19 cellular contexts compared by ENCODE assay signal in genomic region chr1:4062560-4062959, GRCh38.
A peak's percentile ranks its signal among the peaks of the same experiment; 100 is the strongest.
DNase-seq lines count a peak whose midpoint lies in the region; ATAC-seq, FAIRE-seq and TF ChIP-seq lines count a peak whose summit lies in the region.
"Had no signal": no experiment of that assay in that cellular context is flagged by ENCODE, and none has a peak within 500 bp of the region (broad histone marks: within the 10 kb centered on the region; RNA-seq: fewer than 3 reads in every experiment).

No MANE protein-coding gene starts in this region.

- H2BK12ac ChIP-seq in H1 (ENCODE audit: low read depth, low read length), result 0 out of 2 replicates have a peak overlapping the region, but pooled peaks have one; percentile 14

- no peaks in the 10 kb centered on the region for H3K4me1 Mint-ChIP-seq in natural killer cell treated with Interleukin-12 subunit alpha and Interleukin-12 subunit beta and Interleukin-15 and Interleukin-18, amount 100 ng/mL, for 72 hours (ENCODE audit: low read depth in 2 of 2)
- H3K4me1 Mint-ChIP-seq in natural killer cell, result no peaks in the 10 kb centered on the region
- H3K4me1 Mint-ChIP-seq in stimulated activated memory B cell treated with anti-CD40 and anti-IgM and Interleukin-4, amounts not matched to agents 10 μg/mL and 1 μg/mL and 100 μg/mL, for 72 hours, result no peaks in the 10 kb centered on the region
- H3K4me1 Mint-ChIP-seq: B cell; CD14-positive monocyte; CD4-positive, alpha-beta memory T cell; H9; IgD-negative memory B cell had no signal

- no peaks in the 10 kb centered on the region for H3K9me3 Mint-ChIP-seq in natural killer cell treated with Interleukin-12 subunit alpha and Interleukin-12 subunit beta and Interleukin-15 and Interleukin-18, amount 100 ng/mL, for 72 hours
- H3K9me3 Mint-ChIP-seq in natural killer cell, result no peaks in the 10 kb centered on the region
- no peaks in the 10 kb centered on the region for H3K9me3 Mint-ChIP-seq in stimulated activated memory B cell treated with anti-CD40 and anti-IgM and Interleukin-4, amounts not matched to agents 10 μg/mL and 1 μg/mL and 100 μg/mL, for 72 hours
- H3K9me3 Mint-ChIP-seq: CD4-positive, alpha-beta memory T cell; H9; IgD-negative memory B cell had no signal

- no peak overlapping the region for H3K4me2 ChIP-seq in H1 (ENCODE audit: insufficient read depth in 1 of 2, low read depth in 2 of 2, low read length in 2 of 2)

- no peaks in the 10 kb centered on the region for H3K36me3 Mint-ChIP-seq in natural killer cell treated with Interleukin-12 subunit alpha and Interleukin-12 subunit beta and Interleukin-15 and Interleukin-18, amount 100 ng/mL, for 72 hours
- H3K36me3 Mint-ChIP-seq in natural killer cell, result no peaks in the 10 kb centered on the region
- no peaks in the 10 kb centered on the region for H3K36me3 Mint-ChIP-seq in stimulated activated memory B cell treated with anti-CD40 and anti-IgM and Interleukin-4, amounts not matched to agents 10 μg/mL and 1 μg/mL and 100 μg/mL, for 72 hours
- H3K36me3 Mint-ChIP-seq: CD14-positive monocyte; CD4-positive, alpha-beta memory T cell; IgD-negative memory B cell had no signal

- H3K79me1 ChIP-seq in H1 (ENCODE audit: low read depth, low read length), result no peaks in the 10 kb centered on the region

- CTCF ChIA-PET in H1 (lab: Charles Lee; ENCODE audit: partially characterized antibody), result no interaction called here

- peaks cover 0 to 2% of the 10 kb centered on the region in 2 experiments for H4K20me1 ChIP-seq in H1 (replicated peaks in 1 of 2; ENCODE audit: control insufficient read depth in 1 of 2, insufficient read depth in 2 of 2, low read length in 2 of 2)

- H3K27me3 Mint-ChIP-seq in natural killer cell treated with Interleukin-12 subunit alpha and Interleukin-12 subunit beta and Interleukin-15 and Interleukin-18, amount 100 ng/mL, for 72 hours, result no peaks in the 10 kb centered on the region
- H3K27me3 Mint-ChIP-seq in natural killer cell (ENCODE audit: low read depth in 2 of 2), result no peaks in the 10 kb centered on the region
- H3K27me3 Mint-ChIP-seq in stimulated activated memory B cell treated with anti-CD40 and anti-IgM and Interleukin-4, amounts not matched to agents 10 μg/mL and 1 μg/mL and 100 μg/mL, for 72 hours, result no peaks in the 10 kb centered on the region
- H3K27me3 Mint-ChIP-seq: B cell; CD4-positive, alpha-beta memory T cell; IgD-negative memory B cell had no signal

- POLR2A ChIA-PET in H1 (lab: Charles Lee; ENCODE audit: partially characterized antibody), result no interaction called here

- H4K5ac ChIP-seq in H1 (ENCODE audit: insufficient read length, low read depth, low read length), result no peak overlapping the region

- no peaks in the 10 kb centered on the region for H3K79me2 ChIP-seq in H1 (ENCODE audit: control insufficient read depth in 1 of 2, insufficient read depth in 2 of 2, low read length in 2 of 2)

- WGBS in H1 (ENCODE audit: extremely low coverage in 1 of 2, insufficient coverage in 1 of 2, insufficient read length in 1 of 2, insufficient replicate concordance in 2 of 2, low coverage in 1 of 2, low lambda C conversion rate in 2 of 2, missing lambda C conversion rate in 1 of 2), 2 experiments, result 89% methylated on average over 13 of the region's 13 CpGs; no CpG with 5 or more reads in 1 of the 2 experiments

- peak overlapping the region; percentile 61 for H3K4ac ChIP-seq in H1 (replicated peaks; ENCODE audit: insufficient read length, low read depth, low read length)

- no peak overlapping the region for H2BK20ac ChIP-seq in H1 (ENCODE audit: low read length)

- TF ChIP-seq CTCF in natural killer cell (IDR thresholded peaks at IDR 0.05) (no peak), H1 (IDR thresholded peaks at IDR 0.05; ENCODE audit: control extremely low read depth in 1 of 3, insufficient read depth in 1 of 3, low read depth in 1 of 3, low read length in 3 of 3) (no peak), lower lobe of right lung (IDR thresholded peaks at IDR 0.05) (no peak)

- no peak overlapping the region for H3K18ac ChIP-seq in H1 (ENCODE audit: extremely low read depth, low read length)

- H2AFZ ChIP-seq in H1 (ENCODE audit: low read length), result no peak overlapping the region

- no peak for FAIRE-seq in H1 (lab: Jason Lieb, UNC)
- FAIRE-seq: GM12892, HTR-8/SVneo had no signal

- H3K56ac ChIP-seq in H1 (replicated peaks; ENCODE audit: insufficient read length, low read depth, low read length), result no peak overlapping the region

- H2BK15ac ChIP-seq in H1 (ENCODE audit: low read length), result no peak overlapping the region

- H3K27ac ChIP-seq in H1 (ENCODE audit: low read depth, low read length) (no peak overlapping the region), substantia nigra (ENCODE audit: low read depth, low read length, poor library complexity, severe bottlenecking) (no peak overlapping the region), lower lobe of right lung (no peak overlapping the region)

- 0 out of 4 replicates have a peak, but pooled peaks cover 0 to 12% of the 10 kb centered on the region in 2 experiments for H3K9me3 ChIP-seq in H1 (ENCODE audit: insufficient read depth in 2 of 2, low read depth in 1 of 2, low read length in 1 of 2)
- H3K9me3 ChIP-seq in lower lobe of right lung, result no peaks in the 10 kb centered on the region

- H3K4me3 ChIP-seq in H1 (ENCODE audit: extremely low read depth in 1 of 4, insufficient read depth in 2 of 4, low read depth in 3 of 4, low read length in 4 of 4), result no peak overlapping the region
- no peak overlapping the region for H3K4me3 ChIP-seq in lower lobe of right lung

- intact Hi-C loops in natural killer cell (cut with micrococcal nuclease), result no loop called here
- intact Hi-C loops in lower lobe of right lung (cut with DNase I), result no loop called here

- TF ChIP-seq POLR2A in H1 (IDR thresholded peaks at IDR 0.05; ENCODE audit: control extremely low read depth in 1 of 2, low read depth in 2 of 2, low read length in 2 of 2), result no peak

- no peak overlapping the region for H2BK120ac ChIP-seq in H1 (replicated peaks; ENCODE audit: low read depth, low read length)

- no peaks in the 10 kb centered on the region for H3K4me1 ChIP-seq in H1 (replicated peaks in 1 of 4; ENCODE audit: control insufficient read depth in 3 of 4, insufficient read depth in 4 of 4, low read length in 3 of 4)
- no peaks in the 10 kb centered on the region for H3K4me1 ChIP-seq in lower lobe of right lung

- no peak overlapping the region for H3K27ac Mint-ChIP-seq in natural killer cell treated with Interleukin-12 subunit alpha and Interleukin-12 subunit beta and Interleukin-15 and Interleukin-18, amount 100 ng/mL, for 72 hours
- no peak overlapping the region for H3K27ac Mint-ChIP-seq in natural killer cell
- H3K27ac Mint-ChIP-seq in stimulated activated memory B cell treated with anti-CD40 and anti-IgM and Interleukin-4, amounts not matched to agents 10 μg/mL and 1 μg/mL and 100 μg/mL, for 72 hours, result no peak overlapping the region
- H3K27ac Mint-ChIP-seq: B cell; CD14-positive monocyte; CD4-positive, alpha-beta memory T cell; IgD-negative memory B cell had no signal

- H3K14ac ChIP-seq in H1 (ENCODE audit: insufficient read length), result no peak overlapping the region

- H3K36me3 ChIP-seq in H1 (ENCODE audit: control insufficient read depth in 2 of 4, insufficient read depth in 4 of 4, low read length in 3 of 4) (no peaks in the 10 kb centered on the region), lower lobe of right lung (no peaks in the 10 kb centered on the region)

- peak in 1 of 2 donors; percentile 13 for ATAC-seq in natural killer cell treated with Interleukin-12 subunit alpha and Interleukin-12 subunit beta and Interleukin-15 and Interleukin-18, amount 100 ng/mL, for 72 hours
- no peak for ATAC-seq in natural killer cell
- peak; percentile 49 for ATAC-seq in stimulated activated memory B cell treated with anti-CD40 and anti-IgM and Interleukin-4, amounts not matched to agents 10 μg/mL and 1 μg/mL and 100 μg/mL, for 72 hours
- no peak for ATAC-seq in lower lobe of right lung
- no peak for ATAC-seq in GM18502 (IDR thresholded peaks at IDR 0.05; ENCODE audit: poor library complexity, unreplicated experiment)

- H3K27me3 ChIP-seq in H1 (replicated peaks in 1 of 4; ENCODE audit: control insufficient read depth in 3 of 4, extremely low read depth in 1 of 4, insufficient read depth in 3 of 4, low read length in 3 of 4), result no peaks in the 10 kb centered on the region
- H3K27me3 ChIP-seq in lower lobe of right lung (ENCODE audit: low read depth), result peaks cover 9% of the 10 kb centered on the region

- H3K4me3 Mint-ChIP-seq in natural killer cell treated with Interleukin-12 subunit alpha and Interleukin-12 subunit beta and Interleukin-15 and Interleukin-18, amount 100 ng/mL, for 72 hours, result no peak overlapping the region
- H3K4me3 Mint-ChIP-seq in natural killer cell, result no peak overlapping the region
- no peak overlapping the region for H3K4me3 Mint-ChIP-seq in stimulated activated memory B cell treated with anti-CD40 and anti-IgM and Interleukin-4, amounts not matched to agents 10 μg/mL and 1 μg/mL and 100 μg/mL, for 72 hours
- H3K4me3 Mint-ChIP-seq: B cell; CD14-positive monocyte; CD4-positive, alpha-beta memory T cell; H9; IgD-negative memory B cell had no signal

- peak; percentile 22 for DNase-seq in natural killer cell treated with Interleukin-12 subunit alpha and Interleukin-12 subunit beta and Interleukin-15 and Interleukin-18, amount 100 ng/mL, for 72 hours (ENCODE audit: low spot score)
- DNase-seq in natural killer cell (no peak), H1 (ENCODE audit: low read depth in 1 of 2, low spot score in 2 of 2) (no peak), substantia nigra (lab: John Stamatoyannopoulos, UW) (no peak), lower lobe of right lung (no peak)
- DNase-seq: 8988T; CD4-positive, alpha-beta memory T cell; DMS153; DMS79; GDM1; GOT3; H9 had no signal

- TF ChIP-seq EP300 in H1 (IDR thresholded peaks at IDR 0.05; ENCODE audit: borderline replicate concordance in 1 of 2, low read depth in 2 of 2, low read length in 2 of 2), result no peak

- TF ChIP-seq RAD21 in H1 (IDR thresholded peaks at IDR 0.05 in 1 of 2, conservative IDR thresholded peaks at IDR 0.05 in 1 of 2; ENCODE audit: low read depth in 2 of 2, low read length in 2 of 2), result no peak

- no peak overlapping the region for H2AK5ac ChIP-seq in H1 (ENCODE audit: low read depth, low read length)

- H3K23me2 ChIP-seq in H1 (ENCODE audit: low read depth, low read length), result peaks cover 23% of the 10 kb centered on the region; the same call in 1 of the 2 replicates

- H4K91ac ChIP-seq in H1 (replicated peaks; ENCODE audit: insufficient read length, low read length), result no peak overlapping the region

- H2BK5ac ChIP-seq in H1 (ENCODE audit: low read depth, low read length), result no peak overlapping the region

- H4K8ac ChIP-seq in H1 (ENCODE audit: extremely low read depth, insufficient read depth, low read length), result no peak overlapping the region; the same call in 1 of the 2 replicates

- H3K23ac ChIP-seq in H1 (ENCODE audit: insufficient read length), result no peak overlapping the region

- no peak overlapping the region for H3K9ac ChIP-seq in H1 (replicated peaks in 1 of 4; ENCODE audit: extremely low read depth in 1 of 4, low read depth in 3 of 4, low read length in 3 of 4)

TF ChIP-seq in H1, 55 proteins besides CTCF, POLR2A, EP300 and RAD21 (continues in another document):
- TF ChIP-seq SAP30 (IDR thresholded peaks at IDR 0.05; ENCODE audit: insufficient read depth, insufficient replicate concordance, low read length), result no peak
- no peak for TF ChIP-seq SP1 (IDR thresholded peaks at IDR 0.05; ENCODE audit: low read depth, low read length)
- TF ChIP-seq KDM4A (IDR thresholded peaks at IDR 0.05; ENCODE audit: low read depth, low read length, severe bottlenecking), result no peak
